19 cellular contexts compared by ENCODE assay signal in genomic region chr5:181156758-181157157, GRCh38. TPM values are rescaled to one million over a fixed set of nuclear protein-coding genes. Genes with fewer than 3 reads are reported as not detected.
DNase-seq lines count a peak whose midpoint lies in the region; ATAC-seq, FAIRE-seq and TF ChIP-seq lines count a peak whose summit lies in the region.
"Had no signal": no experiment of that assay in that cellular context is flagged by ENCODE, and none has a peak within 500 bp of the region (broad histone marks: within the 10 kb centered on the region; RNA-seq: fewer than 3 reads in every experiment).

No MANE protein-coding gene starts in this region.

- H3K4me1 ChIP-seq in BLaER1 treated with 17β-estradiol and CSF1 and Interleukin-3, amounts not matched to agents 10 nM and 100 nM = peaks cover 20 to 43% (median 28%) of the 10 kb centered on the region in 10 experiments

- no peaks in the 10 kb centered on the region for H4K20me1 ChIP-seq in BLaER1 treated with 17β-estradiol and CSF1 and Interleukin-3, amounts not matched to agents 10 nM and 100 nM

- no peak overlapping the region for H3K4me3 ChIP-seq in BLaER1 treated with 17β-estradiol and CSF1 and Interleukin-3, amounts not matched to agents 10 nM and 100 nM

- POLR2A ChIA-PET in activated naive CD8-positive, alpha-beta T cell treated with anti-CD3 and anti-CD28 coated beads, Interleukin-2, amount 10 ng/mL, durations not matched to agents 7 days and 5 days (lab: Charles Lee) = no interaction called here

- peak; percentile 86 for FAIRE-seq in GM18507 (lab: Jason Lieb, UNC)
- FAIRE-seq: GM12891 had no signal

- H3K9me3 ChIP-seq in BLaER1 treated with 17β-estradiol and CSF1 and Interleukin-3, amounts not matched to agents 10 nM and 100 nM (replicated peaks in 1 of 11) = peaks cover 0 to 17% (median 0%) of the 10 kb centered on the region in 11 experiments; a peak in 7 of 22 replicates

- ATAC-seq in HG02870 (IDR thresholded peaks at IDR 0.05; ENCODE audit: unreplicated experiment) (peak; percentile 32), GM18867 (IDR thresholded peaks at IDR 0.05; ENCODE audit: unreplicated experiment) (no peak), natural killer cell (no peak), HG02840 (IDR thresholded peaks at IDR 0.05; ENCODE audit: low FRiP score, unreplicated experiment) (no peak)
- peak; percentile 29 for ATAC-seq in activated naive CD8-positive, alpha-beta T cell treated with anti-CD3 and anti-CD28 coated beads, Interleukin-2, amount 10 ng/mL, durations not matched to agents 7 days and 5 days (ENCODE audit: low read depth)

- TF ChIP-seq CTCF in natural killer cell (IDR thresholded peaks at IDR 0.05) = no peak

- intact Hi-C loops in natural killer cell (cut with micrococcal nuclease) = no loop called here

- no peaks in the 10 kb centered on the region for H3K27me3 Mint-ChIP-seq in activated naive CD8-positive, alpha-beta T cell treated with anti-CD3 and anti-CD28 coated beads, Interleukin-2, amount 10 ng/mL, durations not matched to agents 7 days and 5 days
- H3K27me3 Mint-ChIP-seq in natural killer cell (ENCODE audit: low read depth in 2 of 2) = peaks cover 0 to 17% of the 10 kb centered on the region in 2 donors

- H3K4me1 Mint-ChIP-seq in activated naive CD8-positive, alpha-beta T cell treated with anti-CD3 and anti-CD28 coated beads, Interleukin-2, amount 10 ng/mL, durations not matched to agents 7 days and 5 days = peaks cover 26% of the 10 kb centered on the region
- peaks cover 6 to 20% of the 10 kb centered on the region in 2 donors for H3K4me1 Mint-ChIP-seq in natural killer cell

- no peak for DNase-seq in GM18507 (ENCODE audit: extremely low spot score, insufficient read length, low read depth)
- DNase-seq in activated naive CD8-positive, alpha-beta T cell treated with anti-CD3 and anti-CD28 coated beads, Interleukin-2, amount 10 ng/mL, durations not matched to agents 7 days and 5 days = no peak
- no peak for DNase-seq in stimulated activated CD4-positive, alpha-beta T cell treated with anti-CD3 and anti-CD28 coated beads, Interleukin-12 subunit alpha, Interleukin-12 subunit beta, amount 100 ng/mL, for 4 hours
- no peak for DNase-seq in natural killer cell
- DNase-seq: ACHN; C1 segment of cervical spinal cord; Calu3; CD4-positive, alpha-beta T cell; DMS 273 treated with DMSO at 0.1 percent for 48 hours; GOT3; H9 had no signal

- no peaks in the 10 kb centered on the region for H3K36me3 Mint-ChIP-seq in activated naive CD8-positive, alpha-beta T cell treated with anti-CD3 and anti-CD28 coated beads, Interleukin-2, amount 10 ng/mL, durations not matched to agents 7 days and 5 days
- no peaks in the 10 kb centered on the region for H3K36me3 Mint-ChIP-seq in natural killer cell

- no peak overlapping the region for H3K4me3 Mint-ChIP-seq in activated naive CD8-positive, alpha-beta T cell treated with anti-CD3 and anti-CD28 coated beads, Interleukin-2, amount 10 ng/mL, durations not matched to agents 7 days and 5 days
- no peak overlapping the region for H3K4me3 Mint-ChIP-seq in natural killer cell
- H3K4me3 Mint-ChIP-seq: CD4-positive, alpha-beta T cell; H9 had no signal

- H3K9me3 Mint-ChIP-seq in activated naive CD8-positive, alpha-beta T cell treated with anti-CD3 and anti-CD28 coated beads, Interleukin-2, amount 10 ng/mL, durations not matched to agents 7 days and 5 days = peaks cover 3% of the 10 kb centered on the region
- no peaks in the 10 kb centered on the region for H3K9me3 Mint-ChIP-seq in natural killer cell
- H3K9me3 Mint-ChIP-seq: CD4-positive, alpha-beta T cell had no signal

- H3K27me3 ChIP-seq in BLaER1 treated with 17β-estradiol and CSF1 and Interleukin-3, amounts not matched to agents 10 nM and 100 nM = no peaks in the 10 kb centered on the region; a peak in 1 of 22 replicates

- H3K9ac ChIP-seq in BLaER1 treated with 17β-estradiol and CSF1 and Interleukin-3, amounts not matched to agents 10 nM and 100 nM = no peak overlapping the region

- H3K27ac Mint-ChIP-seq in activated naive CD8-positive, alpha-beta T cell treated with anti-CD3 and anti-CD28 coated beads, Interleukin-2, amount 10 ng/mL, durations not matched to agents 7 days and 5 days = peak overlapping the region; percentile 39
- no peak overlapping the region for H3K27ac Mint-ChIP-seq in natural killer cell
- H3K27ac Mint-ChIP-seq: CD4-positive, alpha-beta T cell; H9 had no signal

- H3K27ac ChIP-seq in BLaER1 treated with 17β-estradiol and CSF1 and Interleukin-3, amounts not matched to agents 10 nM and 100 nM = no peak overlapping the region
- H3K27ac ChIP-seq: HL-60 had no signal

- no peaks in the 10 kb centered on the region for H3K36me3 ChIP-seq in BLaER1 treated with 17β-estradiol and CSF1 and Interleukin-3, amounts not matched to agents 10 nM and 100 nM

- peak overlapping the region in 7 of 11 experiments; percentile 11 to 53 (median 38); a peak in 8 of 22 replicates for H3K4me2 ChIP-seq in BLaER1 treated with 17β-estradiol and CSF1 and Interleukin-3, amounts not matched to agents 10 nM and 100 nM

RNA-seq across cellular contexts. Expression of gene OR2V2, which starts 9.4 kb away (rescaled TPM):
- not detected for total RNA-seq in activated naive CD8-positive, alpha-beta T cell treated with anti-CD3 and anti-CD28 coated beads, Interleukin-2, amount 10 ng/mL, durations not matched to agents 7 days and 5 days
- not detected for total RNA-seq in natural killer cell
- total RNA-seq: A172; Calu3; CD4-positive, alpha-beta T cell; Daoy; H9 had no signal

RNA-seq across cellular contexts. Expression of gene OR2V1, which starts 25.8 kb away (rescaled TPM):
- total RNA-seq in activated naive CD8-positive, alpha-beta T cell treated with anti-CD3 and anti-CD28 coated beads, Interleukin-2, amount 10 ng/mL, durations not matched to agents 7 days and 5 days = not detected
- total RNA-seq in natural killer cell = not detected
- total RNA-seq: A172; Calu3; CD4-positive, alpha-beta T cell; Daoy; H9 had no signal

RNA-seq across cellular contexts. Expression of gene TRIM7, which starts 48.2 kb away (rescaled TPM):
- total RNA-seq in activated naive CD8-positive, alpha-beta T cell treated with anti-CD3 and anti-CD28 coated beads, Interleukin-2, amount 10 ng/mL, durations not matched to agents 7 days and 5 days = 1 to 10 TPM; 2.5 to 2.6 TPM
- 1 to 10 TPM in 1 of 3 donors, under 1 TPM in 1, not detected in 1; 0.73 to 1.2 TPM for total RNA-seq in natural killer cell
- total RNA-seq: H9 had no signal

Comparison
In these comparisons a context has a peak if more than half of its experiments do, and no peak if none do; other contexts are left out.
1. ATAC-seq: peak in HG02870 (single experiment) and activated naive CD8-positive, alpha-beta T cell treated with anti-CD3 and anti-CD28 coated beads, Interleukin-2, amount 10 ng/mL, durations not matched to agents 7 days and 5 days (single experiment); none in GM18867 (single experiment), natural killer cell (0 of 3) and HG02840 (single experiment).